Comparison of ENCODE assay signal across 9 cellular contexts in the genomic region with DNA sequence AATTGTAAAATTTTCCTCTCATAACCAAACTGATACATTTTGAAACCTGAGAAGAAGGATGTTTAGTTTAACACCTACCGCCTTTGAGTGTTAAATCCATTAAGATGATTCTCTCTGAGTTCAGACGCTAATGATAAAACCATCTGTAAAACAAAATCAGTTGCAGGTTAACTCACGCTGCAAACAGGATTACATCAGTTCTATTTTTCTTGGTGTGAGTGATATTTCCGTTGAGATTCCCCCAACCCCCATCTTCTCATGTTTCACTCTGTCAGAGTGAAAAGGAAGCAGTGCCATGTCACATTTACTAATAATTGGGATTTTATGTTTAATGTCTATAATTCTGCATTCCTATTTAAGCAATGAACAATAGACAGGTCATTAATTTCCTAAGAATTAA.
DNase-seq lines count a peak whose midpoint lies in the region; ATAC-seq lines count a peak whose summit lies in the region.
"Had no signal": no experiment of that assay in that cellular context is flagged by ENCODE, and none has a peak within 500 bp of the region (broad histone marks: within the 10 kb centered on the region; RNA-seq: fewer than 3 reads in every experiment).

No MANE protein-coding gene starts in this region.

- H3K36me3 Mint-ChIP-seq in activated naive CD4-positive, alpha-beta T cell treated with anti-CD3 and anti-CD28 coated beads, Interleukin-2, amount 50 U/mL, for 72 hours, result peaks cover 18 to 25% of the 10 kb centered on the region in 2 donors

- peaks cover 7% of the 10 kb centered on the region for H3K4me1 Mint-ChIP-seq in stimulated activated naive CD8-positive, alpha-beta T cell treated with anti-CD3 and anti-CD28 coated beads, Interleukin-15, amount 100 ng/mL, for 72 hours

- H3K4me3 Mint-ChIP-seq in stimulated activated naive CD8-positive, alpha-beta T cell treated with anti-CD3 and anti-CD28 coated beads, Interleukin-15, amount 100 ng/mL, for 72 hours, result peak overlapping the region; percentile 7 to 21

- peak; percentile 31 to 92 for ATAC-seq in activated naive CD4-positive, alpha-beta T cell treated with anti-CD3 and anti-CD28 coated beads, Interleukin-2, amount 50 U/mL, for 72 hours
- peak; percentile 89 for ATAC-seq in stimulated activated naive CD8-positive, alpha-beta T cell treated with anti-CD3 and anti-CD28 coated beads, Interleukin-15, amount 100 ng/mL, for 72 hours
- ATAC-seq in Right ventricle myocardium inferior (no peak), Right ventricle myocardium superior (ENCODE audit: poor library complexity) (no peak)

- intact Hi-C loops in Right ventricle myocardium inferior (cut with DNase I), result no loop called here
- intact Hi-C loops in Right ventricle myocardium superior (cut with DNase I), result no loop called here

- H3K27me3 Mint-ChIP-seq in stimulated activated naive CD8-positive, alpha-beta T cell treated with anti-CD3 and anti-CD28 coated beads, Interleukin-15, amount 100 ng/mL, for 72 hours, result no peaks in the 10 kb centered on the region

- H3K9me3 Mint-ChIP-seq in activated naive CD4-positive, alpha-beta T cell treated with anti-CD3 and anti-CD28 coated beads, Interleukin-2, amount 50 U/mL, for 72 hours, result peaks cover 0 to 5% of the 10 kb centered on the region in 2 donors
- H3K9me3 Mint-ChIP-seq in stimulated activated naive CD8-positive, alpha-beta T cell treated with anti-CD3 and anti-CD28 coated beads, Interleukin-15, amount 100 ng/mL, for 72 hours, result peaks cover 0 to 10% of the 10 kb centered on the region in 2 donors

- no peak for DNase-seq in activated naive CD4-positive, alpha-beta T cell treated with anti-CD3 and anti-CD28 coated beads, Interleukin-2, amount 50 U/mL, for 72 hours (ENCODE audit: low spot score in 2 of 2)
- DNase-seq in activated naive CD4-positive, alpha-beta T cell (lab: John Stamatoyannopoulos, UW), result no peak
- DNase-seq in NCI-H69 (lab: John Stamatoyannopoulos, UW) (peak; percentile 86), dermis blood vessel endothelial cell (peak; percentile 87), Right ventricle myocardium inferior (ENCODE audit: missing footprints) (no peak), Right ventricle myocardium superior (no peak), NCI-H226 (no peak)
- no peak for DNase-seq in stimulated activated naive CD8-positive, alpha-beta T cell treated with anti-CD3 and anti-CD28 coated beads, Interleukin-15, amount 100 ng/mL, for 72 hours
- DNase-seq: substantia nigra had no signal

- no peak overlapping the region for H3K27ac Mint-ChIP-seq in activated naive CD4-positive, alpha-beta T cell treated with anti-CD3 and anti-CD28 coated beads, Interleukin-2, amount 50 U/mL, for 72 hours
- H3K27ac Mint-ChIP-seq in stimulated activated naive CD8-positive, alpha-beta T cell treated with anti-CD3 and anti-CD28 coated beads, Interleukin-15, amount 100 ng/mL, for 72 hours, result peak overlapping the region; percentile 36 to 63

Comparison
In these comparisons a context has a peak if more than half of its experiments do, and no peak if none do; other contexts are left out.
1. ATAC-seq: peak in activated naive CD4-positive, alpha-beta T cell treated with anti-CD3 and anti-CD28 coated beads, Interleukin-2, amount 50 U/mL, for 72 hours (2 of 2) and stimulated activated naive CD8-positive, alpha-beta T cell treated with anti-CD3 and anti-CD28 coated beads, Interleukin-15, amount 100 ng/mL, for 72 hours (single experiment); none in Right ventricle myocardium inferior (single experiment) and Right ventricle myocardium superior (single experiment).
2. DNase-seq: peak in NCI-H69 (single experiment) and dermis blood vessel endothelial cell (single experiment); none in activated naive CD4-positive, alpha-beta T cell treated with anti-CD3 and anti-CD28 coated beads, Interleukin-2, amount 50 U/mL, for 72 hours (0 of 2), activated naive CD4-positive, alpha-beta T cell (0 of 4), stimulated activated naive CD8-positive, alpha-beta T cell treated with anti-CD3 and anti-CD28 coated beads, Interleukin-15, amount 100 ng/mL, for 72 hours (0 of 2), Right ventricle myocardium inferior (single experiment), Right ventricle myocardium superior (single experiment) and NCI-H226 (single experiment).
3. H3K27ac Mint-ChIP-seq: peak in stimulated activated naive CD8-positive, alpha-beta T cell treated with anti-CD3 and anti-CD28 coated beads, Interleukin-15, amount 100 ng/mL, for 72 hours (2 of 2); none in activated naive CD4-positive, alpha-beta T cell treated with anti-CD3 and anti-CD28 coated beads, Interleukin-2, amount 50 U/mL, for 72 hours (0 of 2).